10 cellular contexts compared by ENCODE assay signal in the genomic region with DNA sequence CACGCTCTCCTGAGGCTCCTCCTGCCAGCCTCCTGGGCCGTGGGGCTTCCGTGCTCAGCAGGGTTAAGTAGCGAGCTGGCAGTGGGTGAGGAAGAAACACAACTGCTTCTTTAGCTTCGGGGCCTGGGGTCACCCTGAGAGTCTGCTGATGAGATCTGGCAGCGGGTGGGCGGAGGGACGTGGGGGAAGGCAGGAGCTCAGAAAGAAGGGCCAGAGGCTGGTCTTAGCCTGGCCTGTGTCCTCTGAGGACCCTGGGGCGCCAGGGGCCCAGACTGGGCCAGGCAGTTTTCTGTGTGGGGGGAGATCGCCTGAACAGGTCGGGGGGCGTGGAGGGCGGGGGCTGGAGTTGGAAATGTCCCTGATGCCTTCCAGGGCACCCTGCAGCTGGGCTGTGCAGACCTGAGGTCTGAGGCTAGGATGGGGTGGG.
DNase-seq lines count a peak whose midpoint lies in the region; TF ChIP-seq lines count a peak whose summit lies in the region.
"Had no signal": no experiment of that assay in that cellular context is flagged by ENCODE, and none has a peak within 500 bp of the region (broad histone marks: within the 10 kb centered on the region; RNA-seq: fewer than 3 reads in every experiment).

No MANE protein-coding gene starts in this region.

- H3K27ac Mint-ChIP-seq in HFFc6 = peak overlapping the region; percentile 96
- H3K27ac Mint-ChIP-seq: naive thymus-derived CD4-positive, alpha-beta T cell had no signal

- H3K79me1 ChIP-seq in mesenchymal stem cell (replicated peaks; ENCODE audit: low read length, poor library complexity, severe bottlenecking) = no peaks in the 10 kb centered on the region

- DNase-seq in HFFc6 (no peak), brain microvascular endothelial cell (no peak), mesenchymal stem cell (no peak), tibial nerve (ENCODE audit: low spot score in 2 of 2) (no peak), NCI-H446 (lab: John Stamatoyannopoulos, UW) (no peak), NCI-H526 treated with DMSO at 0.1 percent for 48 hours (lab: John Stamatoyannopoulos, UW) (no peak)
- no peak for DNase-seq in effector CD8-positive, alpha-beta T cell (lab: John Stamatoyannopoulos, UW)
- DNase-seq: naive thymus-derived CD4-positive, alpha-beta T cell; stimulated activated CD4-positive, alpha-beta T cell treated with anti-CD3 and anti-CD28 coated beads, Interleukin-12 subunit alpha, Interleukin-12 subunit beta, amount 100 ng/mL, for 4 hours had no signal

- H3K9me3 ChIP-seq in mesenchymal stem cell (ENCODE audit: control insufficient read depth, low read length) (no peaks in the 10 kb centered on the region), tibial nerve (no peaks in the 10 kb centered on the region)

- H3K4me1 ChIP-seq in mesenchymal stem cell (ENCODE audit: control insufficient read depth, insufficient read depth, low read depth, low read length) (peaks cover 46% of the 10 kb centered on the region), tibial nerve (peaks cover 0 to 31% (median 22%) of the 10 kb centered on the region in 4 donors)

- peak overlapping the region; percentile 29 to 91 for H2BK12ac ChIP-seq in mesenchymal stem cell (ENCODE audit: low read length in 2 of 2)

- H3K27ac ChIP-seq in brain microvascular endothelial cell (peak overlapping the region; percentile 21), mesenchymal stem cell (ENCODE audit: low read length, poor library complexity, severe bottlenecking) (peak overlapping the region; percentile 85), tibial nerve (peak overlapping the region in 3 of 4 donors; percentile 69 to 86 (median 81))
- H3K27ac ChIP-seq: WERI-Rb-1 had no signal

- H3K18ac ChIP-seq in mesenchymal stem cell (ENCODE audit: low read depth in 1 of 2, low read length in 2 of 2) = peak overlapping the region; percentile 72 to 88

- H3K36me3 ChIP-seq in brain microvascular endothelial cell (replicated peaks) (no peaks in the 10 kb centered on the region), mesenchymal stem cell (ENCODE audit: control insufficient read depth in 1 of 2, insufficient read depth in 2 of 2, low read depth in 1 of 2, low read length in 2 of 2) (peaks cover 5 to 11% of the 10 kb centered on the region in 2 experiments), tibial nerve (no peaks in the 10 kb centered on the region)
- H3K36me3 ChIP-seq: WERI-Rb-1 had no signal

- peak overlapping the region; percentile 67 for H3K9ac ChIP-seq in mesenchymal stem cell (ENCODE audit: low read length)

- H3K4me3 ChIP-seq in brain microvascular endothelial cell (ENCODE audit: low read depth, low read length) (peak overlapping the region; percentile 12), mesenchymal stem cell (ENCODE audit: insufficient read depth in 1 of 2, low read depth in 1 of 2, low read length in 2 of 2) (peak overlapping the region in 1 of 2 experiments; percentile 0), tibial nerve (no peak overlapping the region)

- peaks cover 39% of the 10 kb centered on the region for H3K4me1 Mint-ChIP-seq in HFFc6 (ENCODE audit: low read depth)

- H4K8ac ChIP-seq in mesenchymal stem cell (ENCODE audit: low read length) = peak overlapping the region; percentile 62

- TF ChIP-seq CTCF in HFFc6 (IDR thresholded peaks at IDR 0.05) (no peak), brain microvascular endothelial cell (IDR thresholded peaks at IDR 0.05; ENCODE audit: low read depth, low read length, missing control alignments) (no peak), tibial nerve (IDR thresholded peaks at IDR 0.05) (no peak)

- peak overlapping the region; percentile 72 for H3K4me3 Mint-ChIP-seq in HFFc6
- H3K4me3 Mint-ChIP-seq: naive thymus-derived CD4-positive, alpha-beta T cell had no signal

- peak overlapping the region in 1 of 2 experiments; percentile 85 for H3K14ac ChIP-seq in mesenchymal stem cell (ENCODE audit: low read length in 2 of 2)

- H4K91ac ChIP-seq in mesenchymal stem cell (ENCODE audit: low read length) = peak overlapping the region; percentile 70

- peak overlapping the region; percentile 15 for H2BK15ac ChIP-seq in mesenchymal stem cell (ENCODE audit: low read depth, poor library complexity, severe bottlenecking)

- TF ChIP-seq EP300 in tibial nerve (IDR thresholded peaks at IDR 0.05) = no peak

- no peaks in the 10 kb centered on the region for H3K27me3 ChIP-seq in brain microvascular endothelial cell (replicated peaks)
- H3K27me3 ChIP-seq in mesenchymal stem cell (ENCODE audit: control insufficient read depth in 1 of 2, insufficient read depth in 1 of 2, low read length in 2 of 2) = no peaks in the 10 kb centered on the region
- no peaks in the 10 kb centered on the region for H3K27me3 ChIP-seq in tibial nerve

- peak overlapping the region; percentile 58 for H2BK5ac ChIP-seq in mesenchymal stem cell (ENCODE audit: low read depth, low read length, poor library complexity, severe bottlenecking)

- H2AK5ac ChIP-seq in mesenchymal stem cell (ENCODE audit: low read length, severe bottlenecking) = peak overlapping the region; percentile 59

- H2AFZ ChIP-seq in mesenchymal stem cell (ENCODE audit: low read depth, low read length) = no peak overlapping the region

- H3K4ac ChIP-seq in mesenchymal stem cell (ENCODE audit: low read depth in 1 of 2, low read length in 2 of 2) = peak overlapping the region; percentile 20 to 70

- H2BK120ac ChIP-seq in mesenchymal stem cell (ENCODE audit: low read depth, low read length) = peak overlapping the region; percentile 82

- in situ Hi-C loops in brain microvascular endothelial cell (cut with HindIII; ENCODE audit: low pct_ligation_motif_present, low sequenced_read_pairs) = no loop called here

- no peak for TF ChIP-seq POLR2A in tibial nerve (IDR thresholded peaks at IDR 0.05)

- peaks cover 4% of the 10 kb centered on the region for H3K27me3 Mint-ChIP-seq in HFFc6 (ENCODE audit: insufficient read depth)

- peak overlapping the region; percentile 49 for H3K4me2 ChIP-seq in mesenchymal stem cell (ENCODE audit: low read length, poor library complexity, severe bottlenecking)

- H3K36me3 Mint-ChIP-seq in HFFc6 (ENCODE audit: low read depth) = peaks cover 12% of the 10 kb centered on the region
- H3K36me3 Mint-ChIP-seq: naive thymus-derived CD4-positive, alpha-beta T cell had no signal

- no peak overlapping the region for H3K23ac ChIP-seq in mesenchymal stem cell (ENCODE audit: low read length in 2 of 2)

- WGBS in mesenchymal stem cell = 60% methylated on average over 13 of the region's 13 CpGs
- WGBS in tibial nerve, 2 donors = 17 to 34% methylated on average over 9 to 13 of the region's 13 CpGs

- no peaks in the 10 kb centered on the region for H3K9me3 Mint-ChIP-seq in HFFc6

Comparison
In these comparisons a context has a peak if more than half of its experiments do, and no peak if none do; other contexts are left out.
1. H3K27ac ChIP-seq: peak in every context shown above with its lines; median percentile 85 in mesenchymal stem cell; 81 in tibial nerve; 21 in brain microvascular endothelial cell.